ENCODE assay signal across 1 cellular context in genomic region chr2:174846218-174846617, GRCh38.
TF ChIP-seq lines count a peak whose summit lies in the region.

No MANE protein-coding gene starts in this region.

TF ChIP-seq in SK-N-SH treated with all-trans-retinoic acid at 6 μM for 48 hours, 23 proteins besides CTCF, POLR2A, EP300 and RAD21 (continued from another document):
- no peak for TF ChIP-seq ARNTL (CRISPR knock-in tag; IDR thresholded peaks at IDR 0.05; ENCODE audit: borderline replicate concordance, low read depth)
- no peak for TF ChIP-seq PATZ1 (CRISPR knock-in tag; IDR thresholded peaks at IDR 0.05; ENCODE audit: borderline replicate concordance)
- no peak for TF ChIP-seq POU6F1 (CRISPR knock-in tag; IDR thresholded peaks at IDR 0.05; ENCODE audit: borderline replicate concordance, low read depth)
